Comparison of ENCODE assay signal across 11 cellular contexts in the genomic region with DNA sequence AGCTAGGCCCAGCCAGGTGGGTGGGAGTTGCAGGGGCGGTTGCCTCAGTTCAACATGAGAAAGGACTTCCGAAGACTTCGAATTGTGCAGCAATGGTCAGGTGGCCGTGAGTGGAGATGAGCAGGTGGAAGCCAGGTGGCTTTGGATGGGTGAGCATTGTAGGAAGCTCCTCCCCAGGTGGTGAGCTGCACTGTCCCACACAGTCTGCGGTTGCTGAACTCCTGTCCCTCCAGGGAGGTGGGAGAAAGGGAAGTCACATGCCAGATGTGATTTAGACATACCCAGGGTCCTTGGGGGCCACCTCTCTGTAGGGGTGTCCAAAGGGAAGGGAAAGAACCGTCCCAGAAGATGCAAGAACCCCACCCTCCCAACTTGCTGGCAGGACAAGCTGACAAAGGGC. TPM values are rescaled to one million over a fixed set of nuclear protein-coding genes. Genes with fewer than 3 reads are reported as not detected.
"Had no signal": no experiment of that assay in that cellular context is flagged by ENCODE, and none has a peak within 500 bp of the region (broad histone marks: within the 10 kb centered on the region; RNA-seq: fewer than 3 reads in every experiment).

No MANE protein-coding gene starts in this region.

- H3K27me3 ChIP-seq: body of pancreas had no signal

- H3K9me3 ChIP-seq: body of pancreas had no signal

- DNase-seq: activated B cell treated with CpG ODN at 0.5 μM for 24 hours; activated CD4-positive, alpha-beta T cell treated with anti-CD3 and anti-CD28 coated beads, Interleukin-2, amount 10 ng/mL, durations not matched to agents 7 days and 5 days; activated naive CD4-positive, alpha-beta T cell treated with anti-CD3 and anti-CD28 coated beads for 36 hours; activated T-cell treated with anti-CD3 and anti-CD28 coated beads for 4 hours; effector memory CD8-positive, alpha-beta T cell; natural killer cell had no signal

- H3K4me3 ChIP-seq: body of pancreas had no signal

- H3K27ac ChIP-seq: epithelial cell of prostate had no signal

RNA-seq across cellular contexts. Expression of a gene that starts 30.4 kb away (rescaled TPM):
- total RNA-seq: mononuclear cell, progenitor cell of endocrine pancreas had no signal
- polyA plus RNA-seq: mammary epithelial cell had no signal
